Comparison of ENCODE assay signal across 1 cellular context in genomic region chr16:83561876-83562275, GRCh38.
TF ChIP-seq lines count a peak whose summit lies in the region.

No MANE protein-coding gene starts in this region.

TF ChIP-seq in IMR-90, 13 proteins besides CTCF, POLR2A, EP300 and RAD21 (continued from another document):
- TF ChIP-seq ELK1 (IDR thresholded peaks at IDR 0.05; ENCODE audit: borderline replicate concordance, low read depth, low read length) (no peak), CHD1 (IDR thresholded peaks at IDR 0.05; ENCODE audit: low read depth, low read length) (no peak), MAFK (IDR thresholded peaks at IDR 0.05; ENCODE audit: low read depth, low read length) (no peak)
TF ChIP-seq in IMR-90: peak in this region for 0.
